ENCODE assay signal across 1 cellular context in the genomic region with DNA sequence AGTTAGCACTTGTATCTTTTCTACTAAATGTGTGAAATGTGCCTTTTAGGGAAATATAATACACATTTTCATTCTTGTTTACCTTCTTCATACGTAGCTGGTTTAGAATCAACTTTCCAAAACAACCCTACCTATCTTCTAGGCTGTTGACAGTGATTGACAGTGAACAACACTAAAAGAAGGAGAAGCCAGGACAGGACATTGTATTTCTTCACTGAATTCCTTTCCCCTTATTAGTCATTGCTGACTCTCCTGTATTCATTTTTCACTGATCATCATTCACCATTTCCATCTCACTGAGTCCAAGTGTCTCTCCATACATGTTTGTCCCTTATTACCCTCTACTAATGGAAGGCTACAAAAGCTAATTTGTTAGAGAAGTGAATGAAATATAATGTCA.
TF ChIP-seq lines count a peak whose summit lies in the region.

No MANE protein-coding gene starts in this region.

TF ChIP-seq in A549, 52 proteins besides CTCF, POLR2A, EP300 and RAD21 (continued from another document):
- TF ChIP-seq MAX (IDR thresholded peaks at IDR 0.05) (no peak), FOSB (CRISPR knock-in tag; IDR thresholded peaks at IDR 0.05) (no peak), PBX3 (IDR thresholded peaks at IDR 0.05) (no peak), BHLHE40 (IDR thresholded peaks at IDR 0.05; ENCODE audit: low read depth, low read length) (no peak)
